Comparison of ENCODE assay signal across 8 cellular contexts in genomic region chr12:50283230-50283923, GRCh38. TPM values are rescaled to one million over a fixed set of nuclear protein-coding genes. Genes with fewer than 3 reads are reported as not detected.
A peak's percentile ranks its signal among the peaks of the same experiment; 100 is the strongest.
DNase-seq lines count a peak whose midpoint lies in the region; ATAC-seq and TF ChIP-seq lines count a peak whose summit lies in the region.

TSS of gene LIMA1 (minus strand) at chr12:50283520. CDS start at chr12:50248751, 34,769 bp downstream.

- peak within 1 kb of the TSS; percentile 98 for H3K4me2 ChIP-seq in fibroblast of lung (ENCODE audit: extremely low read depth, insufficient read depth, low read length)

- H3K9me3 Mint-ChIP-seq in naive thymus-derived CD4-positive, alpha-beta T cell: no peaks in the 10 kb centered on the region
- no peaks in the 10 kb centered on the region for H3K9me3 Mint-ChIP-seq in stimulated activated naive B cell treated with anti-CD40 and anti-IgM and Interleukin-4, amounts not matched to agents 10 μg/mL and 1 μg/mL and 100 μg/mL, for 72 hours

- H3K36me3 Mint-ChIP-seq in naive thymus-derived CD4-positive, alpha-beta T cell: peaks cover 0 to 3% (median 0%) of the 10 kb centered on the region in 5 donors
- peaks cover 0 to 2% of the 10 kb centered on the region in 2 donors for H3K36me3 Mint-ChIP-seq in stimulated activated naive B cell treated with anti-CD40 and anti-IgM and Interleukin-4, amounts not matched to agents 10 μg/mL and 1 μg/mL and 100 μg/mL, for 72 hours

- H3K4me3 Mint-ChIP-seq in naive thymus-derived CD4-positive, alpha-beta T cell: peak within 1 kb of the TSS; percentile 87 to 98 (median 94)
- peak within 1 kb of the TSS; percentile 91 to 92 for H3K4me3 Mint-ChIP-seq in stimulated activated naive B cell treated with anti-CD40 and anti-IgM and Interleukin-4, amounts not matched to agents 10 μg/mL and 1 μg/mL and 100 μg/mL, for 72 hours

- no peaks in the 10 kb centered on the region for H3K27me3 ChIP-seq in fibroblast of lung (ENCODE audit: control insufficient read depth, insufficient read depth, low read length)
- H3K27me3 ChIP-seq in naive thymus-derived CD4-positive, alpha-beta T cell (ENCODE audit: control insufficient read depth in 2 of 2, insufficient read depth in 2 of 2, low read length in 2 of 2): no peaks in the 10 kb centered on the region

- H4K20me1 ChIP-seq in fibroblast of lung (ENCODE audit: control insufficient read depth, extremely low read depth, insufficient read depth, low read length): no peaks in the 10 kb centered on the region

- H3K27ac ChIP-seq in fibroblast of lung (ENCODE audit: insufficient read depth, low read length): peak within 1 kb of the TSS; percentile 71
- peak within 1 kb of the TSS; percentile 90 for H3K27ac ChIP-seq in naive thymus-derived CD4-positive, alpha-beta T cell (ENCODE audit: low read depth, low read length)

- CTCF ChIA-PET in naive thymus-derived CD4-positive, alpha-beta T cell (lab: Charles Lee): interaction anchor here (0.6 to 0.7 kb wide), 2 partner anchors 10 to 292 kb away, joined by 3 read pairs; no protein-coding TSS in a partner anchor

- peak; percentile 40 to 41 for TF ChIP-seq CTCF in fibroblast of lung (conservative IDR thresholded peaks at IDR 0.05 in 1 of 2, IDR thresholded peaks at IDR 0.05 in 1 of 2; ENCODE audit: low read depth in 1 of 2, low read length in 2 of 2)

- H2AFZ ChIP-seq in fibroblast of lung (ENCODE audit: low read length): peak within 1 kb of the TSS; percentile 97

- no peaks in the 10 kb centered on the region for H3K79me2 ChIP-seq in fibroblast of lung (ENCODE audit: control insufficient read depth, insufficient read depth, low read length)

- no peaks in the 10 kb centered on the region for H3K4me1 ChIP-seq in fibroblast of lung (ENCODE audit: control insufficient read depth, extremely low read depth, insufficient read depth, low read length)
- H3K4me1 ChIP-seq in naive thymus-derived CD4-positive, alpha-beta T cell (ENCODE audit: control insufficient read depth in 2 of 2, insufficient read depth in 2 of 2, low read length in 2 of 2): peaks cover 11 to 15% of the 10 kb centered on the region in 2 donors

- H3K4me1 Mint-ChIP-seq in naive thymus-derived CD4-positive, alpha-beta T cell: peaks cover 8 to 32% (median 23%) of the 10 kb centered on the region in 7 donors
- H3K4me1 Mint-ChIP-seq in stimulated activated naive B cell treated with anti-CD40 and anti-IgM and Interleukin-4, amounts not matched to agents 10 μg/mL and 1 μg/mL and 100 μg/mL, for 72 hours: peaks cover 5 to 11% of the 10 kb centered on the region in 2 donors

- H3K4me3 ChIP-seq in fibroblast of lung (replicated peaks in 1 of 4; ENCODE audit: control extremely low read depth in 1 of 4, insufficient read depth in 1 of 4, low read depth in 3 of 4, low read length in 4 of 4): peak within 1 kb of the TSS; percentile 84 to 96 (median 88)
- peak within 1 kb of the TSS; percentile 80 for H3K4me3 ChIP-seq in naive thymus-derived CD4-positive, alpha-beta T cell (ENCODE audit: low read length)

- H3K27me3 Mint-ChIP-seq in naive thymus-derived CD4-positive, alpha-beta T cell: peaks cover 0 to 27% (median 0%) of the 10 kb centered on the region in 5 donors
- H3K27me3 Mint-ChIP-seq in stimulated activated naive B cell treated with anti-CD40 and anti-IgM and Interleukin-4, amounts not matched to agents 10 μg/mL and 1 μg/mL and 100 μg/mL, for 72 hours: no peaks in the 10 kb centered on the region

- DNase-seq in DMS53 treated with DMSO at 0.1 percent for 48 hours (lab: John Stamatoyannopoulos, UW; ENCODE audit: unreplicated experiment) (peak; percentile 87), Kasumi-1 (lab: John Stamatoyannopoulos, UW) (peak; percentile 79 to 82), RPMI8226 (peak; percentile 96), fibroblast of lung (ENCODE audit: low read depth in 2 of 2) (peak; percentile 82 to 84)
- DNase-seq in activated T-helper 1 cell treated with anti-CD3 and anti-CD28 coated beads, Interleukin-2, amount 50 U/mL, for 16 hours (ENCODE audit: low read depth in 1 of 2, low spot score in 1 of 2): peak; percentile 86 to 90
- peak; percentile 91 to 97 (median 94) for DNase-seq in naive thymus-derived CD4-positive, alpha-beta T cell
- peak; percentile 86 for DNase-seq in stimulated activated naive B cell treated with anti-CD40 and anti-IgM and Interleukin-4, amounts not matched to agents 10 μg/mL and 1 μg/mL and 100 μg/mL, for 72 hours

- POLR2A ChIA-PET in naive thymus-derived CD4-positive, alpha-beta T cell (lab: Charles Lee): interaction anchor here (0.7 to 1.7 kb wide), 14 partner anchors 9 to 915 kb away, joined by 3 to 11 read pairs (median 4); partner anchors contain the start of genes CERS5, COX14, LARP4 and SLC11A2

- peak within 1 kb of the TSS; percentile 80 to 95 (median 88) for H3K27ac Mint-ChIP-seq in naive thymus-derived CD4-positive, alpha-beta T cell
- H3K27ac Mint-ChIP-seq in stimulated activated naive B cell treated with anti-CD40 and anti-IgM and Interleukin-4, amounts not matched to agents 10 μg/mL and 1 μg/mL and 100 μg/mL, for 72 hours: peak within 1 kb of the TSS; percentile 90

- intact Hi-C loops in naive thymus-derived CD4-positive, alpha-beta T cell (cut with micrococcal nuclease): loop anchor here (1.0 to 2.0 kb wide), 7 partner anchors 61 to 198 kb away; partner anchors contain the start of genes COX14 (in 2 of the 2), LARP4 (in 2 of the 2), CERS5 (in 1 of the 2) and SMARCD1 (in 1 of the 2)

- peak; percentile 94 for ATAC-seq in GM21825 (IDR thresholded peaks at IDR 0.05; ENCODE audit: unreplicated experiment)
- peak; percentile 100 for ATAC-seq in naive thymus-derived CD4-positive, alpha-beta T cell
- peak; percentile 96 to 99 for ATAC-seq in stimulated activated naive B cell treated with anti-CD40 and anti-IgM and Interleukin-4, amounts not matched to agents 10 μg/mL and 1 μg/mL and 100 μg/mL, for 72 hours (replicated peaks)

- no peaks in the 10 kb centered on the region for H3K36me3 ChIP-seq in fibroblast of lung (ENCODE audit: control insufficient read depth, insufficient read depth, low read length)
- H3K36me3 ChIP-seq in naive thymus-derived CD4-positive, alpha-beta T cell (ENCODE audit: control insufficient read depth in 2 of 3, insufficient read depth in 3 of 3, low read length in 3 of 3): no peaks in the 10 kb centered on the region

- peak within 1 kb of the TSS; percentile 70 for H3K9ac ChIP-seq in fibroblast of lung (ENCODE audit: insufficient read depth, low read length)

- no peaks in the 10 kb centered on the region for H3K9me3 ChIP-seq in fibroblast of lung (ENCODE audit: control insufficient read depth, insufficient read depth, low read depth, low read length)
- no peaks in the 10 kb centered on the region for H3K9me3 ChIP-seq in naive thymus-derived CD4-positive, alpha-beta T cell (ENCODE audit: control insufficient read depth in 2 of 3, low read length in 3 of 3)

RNA-seq across cellular contexts. Expression of gene LIMA1, which starts in this region (rescaled TPM):
- 70.6 and 171 TPM in 2 replicates for total RNA-seq in fibroblast of lung
- 177 and 308 TPM in 2 replicates for polyA plus RNA-seq in fibroblast of lung
- 115 and 184 TPM in 2 replicates for polyA plus RNA-seq in fibroblast of lung (2012)
- polyA minus RNA-seq in fibroblast of lung (ENCODE audit: low replicate concordance): 55.3 and 77.9 TPM in 2 replicates
- total RNA-seq in naive thymus-derived CD4-positive, alpha-beta T cell: 10 to 100 TPM in 4 of 5 experiments, 1 to 10 TPM in 1; 9.8 to 33.6 (median 11.2) TPM
- 10 to 100 TPM in 1 of 2 donors, 1 to 10 TPM in 1; 5.4 to 11.6 TPM for polyA plus RNA-seq in naive thymus-derived CD4-positive, alpha-beta T cell

Comparison
In these comparisons a context has a peak if more than half of its experiments do, and no peak if none do; other contexts are left out.
1. Peak in every context shown above with its lines: DNase-seq, ATAC-seq, H3K4me3 ChIP-seq and H3K27ac ChIP-seq.
2. RNA of gene LIMA1 (polyA plus RNA-seq): 115 to 308 TPM in fibroblast of lung; 5.4 to 11.6 TPM in naive thymus-derived CD4-positive, alpha-beta T cell; every median in the first group is over 4 times any median in the second.